1 cellular context compared by ENCODE assay signal in the genomic region with DNA sequence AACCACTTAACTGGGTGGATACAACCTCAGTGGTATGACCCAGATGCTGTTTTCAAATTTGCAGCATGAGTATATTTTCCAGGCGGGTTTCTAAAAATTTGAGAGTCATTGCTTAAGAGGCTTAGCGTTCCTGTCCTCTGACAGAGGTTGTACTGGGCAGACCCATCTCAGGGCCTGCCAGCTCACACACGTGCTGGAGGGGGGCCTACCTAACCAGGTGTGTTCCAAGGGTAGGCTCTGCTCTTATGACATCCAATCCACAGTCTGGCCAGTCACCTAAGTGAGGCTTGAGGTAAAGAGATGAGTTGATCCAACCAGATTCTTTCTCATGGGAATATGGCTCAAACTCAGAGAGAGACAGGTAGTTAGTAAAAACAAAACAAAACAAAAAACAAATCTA.
TF ChIP-seq lines count a peak whose summit lies in the region.

No MANE protein-coding gene starts in this region.

TF ChIP-seq in endothelial cell of umbilical vein, 7 proteins besides CTCF, POLR2A, EP300 and RAD21 (continued from another document):
- TF ChIP-seq, protein P1, sequence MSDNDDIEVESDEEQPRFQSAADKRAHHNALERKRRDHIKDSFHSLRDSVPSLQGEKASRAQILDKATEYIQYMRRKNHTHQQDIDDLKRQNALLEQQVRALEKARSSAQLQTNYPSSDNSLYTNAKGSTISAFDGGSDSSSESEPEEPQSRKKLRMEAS (IDR thresholded peaks at IDR 0.05; ENCODE audit: insufficient read depth, insufficient read length), result no peak
- TF ChIP-seq MYC (IDR thresholded peaks at IDR 0.05; ENCODE audit: low read depth, low read length), result no peak
- no peak for TF ChIP-seq FOS (IDR thresholded peaks at IDR 0.05; ENCODE audit: borderline replicate concordance, insufficient read depth, low read length)
- TF ChIP-seq EZH2 (IDR thresholded peaks at IDR 0.05; ENCODE audit: borderline replicate concordance, low read depth, low read length, severe bottlenecking), result no peak
- TF ChIP-seq JUN (IDR thresholded peaks at IDR 0.05; ENCODE audit: borderline replicate concordance, insufficient read depth, insufficient read length, low read depth), result no peak
